Comparison of ENCODE assay signal across 1 cellular context in genomic region chr11:35272391-35272821, GRCh38.
TF ChIP-seq lines count a peak whose summit lies in the region.

No MANE protein-coding gene starts in this region.

TF ChIP-seq in GM12878, 131 proteins besides CTCF, POLR2A, EP300 and RAD21 (continued from another document and continues in another):
- TF ChIP-seq SKIL (IDR thresholded peaks at IDR 0.05; ENCODE audit: low read depth, poor library complexity, severe bottlenecking), result peak; percentile 87
- no peak for TF ChIP-seq WRNIP1 (IDR thresholded peaks at IDR 0.05; ENCODE audit: borderline replicate concordance, low read depth, low read length)
- TF ChIP-seq BMI1 (IDR thresholded peaks at IDR 0.05; ENCODE audit: borderline replicate concordance), result no peak
- TF ChIP-seq SP1 (IDR thresholded peaks at IDR 0.05; ENCODE audit: low read depth, low read length), result peak; percentile 67
- peak; percentile 94 for TF ChIP-seq RELB (IDR thresholded peaks at IDR 0.05; ENCODE audit: low read depth)
- TF ChIP-seq ATF3 (IDR thresholded peaks at IDR 0.05; ENCODE audit: borderline replicate concordance, extremely low read depth, low read depth, low read length), result no peak
- TF ChIP-seq MYC (IDR thresholded peaks at IDR 0.05; ENCODE audit: insufficient read depth, insufficient read length, insufficient replicate concordance, low read length, severe bottlenecking), result no peak
- peak; percentile 99 for TF ChIP-seq RUNX3 (IDR thresholded peaks at IDR 0.05; ENCODE audit: low read length)
- TF ChIP-seq NR2F1 (conservative IDR thresholded peaks at IDR 0.05), result peak; percentile 46; the same call in 1 of the 2 replicates
- no peak for TF ChIP-seq RAD51 (IDR thresholded peaks at IDR 0.05)
- no peak for TF ChIP-seq STAT1 (conservative IDR thresholded peaks at IDR 0.05)
- TF ChIP-seq CHD1 (IDR thresholded peaks at IDR 0.05; ENCODE audit: low read depth, low read length), result no peak
- peak; percentile 95 for TF ChIP-seq MEF2B (IDR thresholded peaks at IDR 0.05; ENCODE audit: partially characterized antibody, poor library complexity, severe bottlenecking)
- TF ChIP-seq CHD4 (IDR thresholded peaks at IDR 0.05), result no peak
- peak; percentile 100 for TF ChIP-seq EED (IDR thresholded peaks at IDR 0.05; ENCODE audit: low read depth)
- no peak for TF ChIP-seq IRF5 (IDR thresholded peaks at IDR 0.05; ENCODE audit: borderline replicate concordance)
- TF ChIP-seq FOXK2 (IDR thresholded peaks at IDR 0.05), result no peak
- TF ChIP-seq ATF2 (IDR thresholded peaks at IDR 0.05; ENCODE audit: low read length), result peak; percentile 88
- TF ChIP-seq REST (IDR thresholded peaks at IDR 0.05; ENCODE audit: low read depth, low read length), result no peak
- no peak for TF ChIP-seq NR2C2 (IDR thresholded peaks at IDR 0.05; ENCODE audit: borderline replicate concordance, control insufficient read depth, insufficient read length, low read depth)
- 0 out of 2 replicates have a peak, but pooled peaks have one; percentile 47 for TF ChIP-seq PML (IDR thresholded peaks at IDR 0.05; ENCODE audit: low read length)
- TF ChIP-seq BHLHE40 (IDR thresholded peaks at IDR 0.05; ENCODE audit: borderline replicate concordance in 1 of 2, low read depth in 2 of 2, low read length in 1 of 2), result peak in 1 of 2 experiments; percentile 49; a peak in 1 of 4 replicates
- no peak for TF ChIP-seq ZNF217 (IDR thresholded peaks at IDR 0.05)
- TF ChIP-seq RCOR1 (conservative IDR thresholded peaks at IDR 0.05; ENCODE audit: low read depth, low read length), result no peak
- TF ChIP-seq PAX5 (IDR thresholded peaks at IDR 0.05; ENCODE audit: borderline replicate concordance, low read depth, low read length), result peak; percentile 70; the same call in 1 of the 2 replicates
- TF ChIP-seq HCFC1 (IDR thresholded peaks at IDR 0.05; ENCODE audit: low read length), result no peak
- peak in 1 of 2 experiments; percentile 81; a peak in 2 of 4 replicates for TF ChIP-seq ETV6 (conservative IDR thresholded peaks at IDR 0.05 in 1 of 2, IDR thresholded peaks at IDR 0.05 in 1 of 2; ENCODE audit: borderline replicate concordance in 1 of 2, low read depth in 1 of 2)
- TF ChIP-seq KDM1A (IDR thresholded peaks at IDR 0.05; ENCODE audit: borderline replicate concordance), result no peak
- TF ChIP-seq TCF3 (IDR thresholded peaks at IDR 0.05; ENCODE audit: borderline replicate concordance, insufficient read depth, low read depth, low read length), result peak; percentile 68; the same call in 1 of the 2 replicates
- peak; percentile 82 for TF ChIP-seq CUX1 (IDR thresholded peaks at IDR 0.05; ENCODE audit: insufficient replicate concordance, low read depth, low read length)
- TF ChIP-seq SUZ12 (IDR thresholded peaks at IDR 0.05; ENCODE audit: unreplicated experiment), result no peak
- TF ChIP-seq ZNF24 (IDR thresholded peaks at IDR 0.05), result peak; percentile 20; the same call in 1 of the 2 replicates
- no peak for TF ChIP-seq POLR2AphosphoS2 (IDR thresholded peaks at IDR 0.05; ENCODE audit: low read depth, low read length)
- TF ChIP-seq ZNF687 (IDR thresholded peaks at IDR 0.05), result peak; percentile 81
- peak; percentile 61 for TF ChIP-seq CREB1 (IDR thresholded peaks at IDR 0.05; ENCODE audit: low read depth)
- peak; percentile 60; the same call in 1 of the 2 replicates for TF ChIP-seq TCF7 (IDR thresholded peaks at IDR 0.05; ENCODE audit: borderline replicate concordance)
- TF ChIP-seq IRF3 (IDR thresholded peaks at IDR 0.05), result no peak
- peak; percentile 74 for TF ChIP-seq JUNB (IDR thresholded peaks at IDR 0.05)
- no peak for TF ChIP-seq HDAC2 (IDR thresholded peaks at IDR 0.05)
